Comparison of ENCODE assay signal across 2 cellular contexts in genomic region chr16:57358527-57359095, GRCh38.
A peak's percentile ranks its signal among the peaks of the same experiment; 100 is the strongest.
TF ChIP-seq lines count a peak whose summit lies in the region.

CCL22 (plus strand) TSS chr16:57358783; CDS start chr16:57358817, 34 bp downstream.

TF ChIP-seq in GM12891, 5 proteins besides CTCF, POLR2A, EP300 and RAD21 (continued from another document):
- TF ChIP-seq PAX5 (IDR thresholded peaks at IDR 0.05; ENCODE audit: insufficient read depth, low read length, severe bottlenecking) (no peak), SPI1 (IDR thresholded peaks at IDR 0.05; ENCODE audit: low read depth, low read length) (peak; percentile 84)
TF ChIP-seq in GM12891: peak in this region for 3.

TF ChIP-seq in IMR-90, 13 proteins besides CTCF, POLR2A, EP300 and RAD21 (continued from another document):
- TF ChIP-seq SMC3 (IDR thresholded peaks at IDR 0.05; ENCODE audit: low read depth, low read length) (no peak), RFX5 (IDR thresholded peaks at IDR 0.05; ENCODE audit: low read depth, low read length) (no peak)
